Comparison of ENCODE assay signal across 8 cellular contexts in the genomic region with DNA sequence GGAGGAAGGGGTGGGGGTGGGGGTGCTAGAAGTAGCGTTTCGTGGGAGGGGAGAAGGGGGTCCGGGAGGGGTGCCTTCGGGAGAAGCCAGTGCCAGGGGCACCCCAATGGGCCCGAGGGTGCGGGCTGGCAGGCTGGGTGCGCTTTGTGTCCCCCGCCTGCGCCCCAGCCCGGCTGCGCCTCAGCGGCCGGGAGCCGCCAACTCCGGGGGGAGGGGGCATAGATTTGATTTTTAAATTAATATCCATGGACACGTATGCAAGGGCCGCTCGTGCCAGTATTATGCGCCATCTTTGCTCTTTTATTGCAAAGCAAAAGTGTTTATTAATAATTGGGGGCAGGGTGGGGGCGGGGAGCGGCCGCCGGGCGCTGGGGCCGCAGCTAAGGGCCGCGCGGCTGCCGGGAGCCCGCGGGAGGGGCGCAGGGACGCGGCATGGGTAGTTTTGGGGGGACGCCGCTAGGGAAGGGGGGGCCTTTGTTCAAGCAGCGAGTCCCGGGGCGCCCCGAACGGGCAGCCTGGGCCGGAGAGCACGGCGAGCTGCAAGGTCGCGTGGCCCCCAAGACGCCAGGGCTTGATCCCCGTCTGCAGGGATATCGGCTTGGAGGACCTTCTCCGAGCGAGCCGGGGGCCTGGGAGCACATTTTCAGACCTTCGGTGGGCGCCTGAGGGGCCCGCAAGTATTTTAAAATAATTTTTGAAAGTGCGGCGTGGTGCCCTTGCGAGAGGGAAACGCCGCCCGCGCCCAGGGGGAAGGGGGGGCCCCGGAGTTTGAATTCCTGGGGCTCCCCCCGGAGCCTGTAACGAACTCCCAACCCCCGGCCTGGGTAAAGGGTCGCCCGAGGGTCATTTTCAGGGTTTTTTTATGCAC. TPM values are rescaled to one million over a fixed set of nuclear protein-coding genes. Genes with fewer than 3 reads are reported as not detected.
DNase-seq lines count a peak whose midpoint lies in the region; ATAC-seq, FAIRE-seq and TF ChIP-seq lines count a peak whose summit lies in the region.

No MANE protein-coding gene starts in this region.

- peak overlapping the region; percentile 93 for H3K9ac ChIP-seq in iPS-20b (ENCODE audit: low read depth, low read length)

- no peaks in the 10 kb centered on the region for H3K9me3 ChIP-seq in iPS-20b (ENCODE audit: insufficient read depth, low read depth, low read length)

- no peak overlapping the region for H3K27ac Mint-ChIP-seq in activated T-helper 1 cell treated with anti-CD3 and anti-CD28 coated beads, Interleukin-12 subunit alpha, Interleukin-12 subunit beta, Interleukin-2, Interleukin-4 antibody, amounts not matched to agents 30 ng/mL and 10 ng/mL and 1 ng/mL, durations not matched to agents 14 hours and 24 hours and 36 hours
- H3K27ac Mint-ChIP-seq in stimulated activated naive B cell treated with anti-CD40 and anti-IgM and Interleukin-4, amounts not matched to agents 10 μg/mL and 1 μg/mL and 100 μg/mL, for 72 hours: peak overlapping the region; percentile 93

- no peaks in the 10 kb centered on the region for H3K36me3 Mint-ChIP-seq in activated T-helper 1 cell treated with anti-CD3 and anti-CD28 coated beads, Interleukin-12 subunit alpha, Interleukin-12 subunit beta, Interleukin-2, Interleukin-4 antibody, amounts not matched to agents 30 ng/mL and 10 ng/mL and 1 ng/mL, durations not matched to agents 14 hours and 24 hours and 36 hours (ENCODE audit: low read depth)
- peaks cover 3 to 10% of the 10 kb centered on the region in 2 donors for H3K36me3 Mint-ChIP-seq in stimulated activated naive B cell treated with anti-CD40 and anti-IgM and Interleukin-4, amounts not matched to agents 10 μg/mL and 1 μg/mL and 100 μg/mL, for 72 hours

- no peak for TF ChIP-seq POLR2A in GM12891 (IDR thresholded peaks at IDR 0.05; ENCODE audit: low read depth, low read length)

- peaks cover 29% of the 10 kb centered on the region for H3K27me3 ChIP-seq in iPS-20b (ENCODE audit: insufficient read depth, low read length)

- H3K27ac ChIP-seq in iPS-20b (ENCODE audit: low read length): no peak overlapping the region

- peaks cover 33% of the 10 kb centered on the region for H3K36me3 ChIP-seq in iPS-20b (ENCODE audit: insufficient read depth, low read depth, low read length)

- H3K27me3 Mint-ChIP-seq in activated T-helper 1 cell treated with anti-CD3 and anti-CD28 coated beads, Interleukin-12 subunit alpha, Interleukin-12 subunit beta, Interleukin-2, Interleukin-4 antibody, amounts not matched to agents 30 ng/mL and 10 ng/mL and 1 ng/mL, durations not matched to agents 14 hours and 24 hours and 36 hours (ENCODE audit: insufficient read depth): peaks cover 31% of the 10 kb centered on the region
- H3K27me3 Mint-ChIP-seq in stimulated activated naive B cell treated with anti-CD40 and anti-IgM and Interleukin-4, amounts not matched to agents 10 μg/mL and 1 μg/mL and 100 μg/mL, for 72 hours: peaks cover 36 to 43% of the 10 kb centered on the region in 2 donors

- no peak for ATAC-seq in stimulated activated naive B cell treated with anti-CD40 and anti-IgM and Interleukin-4, amounts not matched to agents 10 μg/mL and 1 μg/mL and 100 μg/mL, for 72 hours (replicated peaks)
- no peak for ATAC-seq in GM19395 (IDR thresholded peaks at IDR 0.05; ENCODE audit: unreplicated experiment)

- DNase-seq in DMS53 (lab: John Stamatoyannopoulos, UW) (peak; percentile 48), DMS53 treated with DMSO at 0.1 percent for 48 hours (lab: John Stamatoyannopoulos, UW; ENCODE audit: unreplicated experiment) (no peak), GM12891 (ENCODE audit: insufficient read length, low spot score) (no peak), NCI-H2107 (lab: John Stamatoyannopoulos, UW) (no peak)
- no peak for DNase-seq in activated T-helper 1 cell treated with anti-CD3 and anti-CD28 coated beads, Interleukin-12 subunit alpha, Interleukin-12 subunit beta, Interleukin-2, Interleukin-4 antibody, amounts not matched to agents 30 ng/mL and 10 ng/mL and 1 ng/mL, durations not matched to agents 14 hours and 24 hours and 36 hours (ENCODE audit: low spot score)
- DNase-seq in stimulated activated naive B cell treated with anti-CD40 and anti-IgM and Interleukin-4, amounts not matched to agents 10 μg/mL and 1 μg/mL and 100 μg/mL, for 72 hours: no peak

- peak overlapping the region; percentile 92 for H3K4me3 ChIP-seq in iPS-20b (ENCODE audit: low read length)

- no peaks in the 10 kb centered on the region for H3K9me3 Mint-ChIP-seq in activated T-helper 1 cell treated with anti-CD3 and anti-CD28 coated beads, Interleukin-12 subunit alpha, Interleukin-12 subunit beta, Interleukin-2, Interleukin-4 antibody, amounts not matched to agents 30 ng/mL and 10 ng/mL and 1 ng/mL, durations not matched to agents 14 hours and 24 hours and 36 hours
- no peaks in the 10 kb centered on the region for H3K9me3 Mint-ChIP-seq in stimulated activated naive B cell treated with anti-CD40 and anti-IgM and Interleukin-4, amounts not matched to agents 10 μg/mL and 1 μg/mL and 100 μg/mL, for 72 hours

- peak overlapping the region; percentile 82 for H3K4me3 Mint-ChIP-seq in activated T-helper 1 cell treated with anti-CD3 and anti-CD28 coated beads, Interleukin-12 subunit alpha, Interleukin-12 subunit beta, Interleukin-2, Interleukin-4 antibody, amounts not matched to agents 30 ng/mL and 10 ng/mL and 1 ng/mL, durations not matched to agents 14 hours and 24 hours and 36 hours
- H3K4me3 Mint-ChIP-seq in stimulated activated naive B cell treated with anti-CD40 and anti-IgM and Interleukin-4, amounts not matched to agents 10 μg/mL and 1 μg/mL and 100 μg/mL, for 72 hours: peak overlapping the region; percentile 84 to 85

- no peaks in the 10 kb centered on the region for H3K4me1 Mint-ChIP-seq in activated T-helper 1 cell treated with anti-CD3 and anti-CD28 coated beads, Interleukin-12 subunit alpha, Interleukin-12 subunit beta, Interleukin-2, Interleukin-4 antibody, amounts not matched to agents 30 ng/mL and 10 ng/mL and 1 ng/mL, durations not matched to agents 14 hours and 24 hours and 36 hours (ENCODE audit: low read depth)
- H3K4me1 Mint-ChIP-seq in stimulated activated naive B cell treated with anti-CD40 and anti-IgM and Interleukin-4, amounts not matched to agents 10 μg/mL and 1 μg/mL and 100 μg/mL, for 72 hours: peaks cover 23 to 49% of the 10 kb centered on the region in 2 donors

- H3K4me1 ChIP-seq in iPS-20b (ENCODE audit: insufficient read depth, low read length): no peaks in the 10 kb centered on the region; the same call in 1 of the 2 replicates

- no peak for FAIRE-seq in GM12891 (lab: Jason Lieb, UNC)

- intact Hi-C loops in activated T-helper 1 cell treated with anti-CD3 and anti-CD28 coated beads, Interleukin-12 subunit alpha, Interleukin-12 subunit beta, Interleukin-2, Interleukin-4 antibody, amounts not matched to agents 30 ng/mL and 10 ng/mL and 1 ng/mL, durations not matched to agents 14 hours and 24 hours and 36 hours (cut with micrococcal nuclease): loop anchor here (2.0 to 5.0 kb wide), 7 partner anchors 61 to 803 kb away; no protein-coding TSS in a partner anchor

TF ChIP-seq in GM12891, 5 proteins besides CTCF, POLR2A, EP300 and RAD21:
- TF ChIP-seq POU2F2 (IDR thresholded peaks at IDR 0.05; ENCODE audit: low read depth, low read length) (no peak), SPI1 (IDR thresholded peaks at IDR 0.05; ENCODE audit: low read depth, low read length) (no peak), POLR2AphosphoS5 (IDR thresholded peaks at IDR 0.05; ENCODE audit: low read depth, low read length) (no peak), TAF1 (IDR thresholded peaks at IDR 0.05; ENCODE audit: low read depth, low read length) (no peak), PAX5 (IDR thresholded peaks at IDR 0.05; ENCODE audit: insufficient read depth, low read length, severe bottlenecking) (no peak)
TF ChIP-seq in GM12891: peak in this region for 0.

RNA-seq across cellular contexts. Expression of a gene that starts 1.0 kb away (rescaled TPM):
- total RNA-seq in activated T-helper 1 cell treated with anti-CD3 and anti-CD28 coated beads, Interleukin-12 subunit alpha, Interleukin-12 subunit beta, Interleukin-2, Interleukin-4 antibody, amounts not matched to agents 30 ng/mL and 10 ng/mL and 1 ng/mL, durations not matched to agents 14 hours and 24 hours and 36 hours: 26.4 and 28.1 TPM in 2 replicates
- polyA plus RNA-seq in GM12891 (2012; ENCODE audit: low read depth, missing spikeins): 8.9 TPM

RNA-seq across cellular contexts. Expression of a gene that starts 33.2 kb away (rescaled TPM):
- total RNA-seq in activated T-helper 1 cell treated with anti-CD3 and anti-CD28 coated beads, Interleukin-12 subunit alpha, Interleukin-12 subunit beta, Interleukin-2, Interleukin-4 antibody, amounts not matched to agents 30 ng/mL and 10 ng/mL and 1 ng/mL, durations not matched to agents 14 hours and 24 hours and 36 hours: 28.1 and 32.1 TPM in 2 replicates
- polyA plus RNA-seq in GM12891 (2012; ENCODE audit: low read depth, missing spikeins): 9.9 TPM
